ENCODE assay signal across 1 cellular context in the genomic region with DNA sequence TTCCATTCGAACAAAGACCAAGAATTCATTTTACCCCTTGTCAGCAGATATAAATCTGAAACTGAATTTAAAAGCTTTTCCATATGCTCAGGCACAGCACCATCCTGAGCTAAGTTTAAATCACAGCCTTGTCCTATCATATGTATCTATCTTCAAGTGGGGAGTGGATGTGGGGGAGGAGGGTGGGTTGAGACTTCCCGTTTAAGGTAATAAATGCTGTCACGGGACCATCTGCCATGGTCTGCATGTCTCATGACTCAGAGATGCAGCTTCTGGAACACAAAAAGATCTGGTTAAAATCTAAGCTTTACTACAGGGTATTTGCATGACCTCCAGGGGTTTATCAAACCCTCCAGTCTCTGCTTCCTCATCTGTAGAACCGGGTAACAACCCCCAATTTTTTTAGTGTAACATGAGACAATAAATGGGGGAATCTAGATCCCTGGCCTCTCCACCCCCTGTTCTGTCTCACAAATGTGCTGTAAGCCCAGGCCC.
TF ChIP-seq lines count a peak whose summit lies in the region.

No MANE protein-coding gene starts in this region.

TF ChIP-seq in SK-N-SH treated with all-trans-retinoic acid at 6 μM for 48 hours, 23 proteins besides CTCF, POLR2A, EP300 and RAD21 (continued from another document):
- TF ChIP-seq, protein P1, sequence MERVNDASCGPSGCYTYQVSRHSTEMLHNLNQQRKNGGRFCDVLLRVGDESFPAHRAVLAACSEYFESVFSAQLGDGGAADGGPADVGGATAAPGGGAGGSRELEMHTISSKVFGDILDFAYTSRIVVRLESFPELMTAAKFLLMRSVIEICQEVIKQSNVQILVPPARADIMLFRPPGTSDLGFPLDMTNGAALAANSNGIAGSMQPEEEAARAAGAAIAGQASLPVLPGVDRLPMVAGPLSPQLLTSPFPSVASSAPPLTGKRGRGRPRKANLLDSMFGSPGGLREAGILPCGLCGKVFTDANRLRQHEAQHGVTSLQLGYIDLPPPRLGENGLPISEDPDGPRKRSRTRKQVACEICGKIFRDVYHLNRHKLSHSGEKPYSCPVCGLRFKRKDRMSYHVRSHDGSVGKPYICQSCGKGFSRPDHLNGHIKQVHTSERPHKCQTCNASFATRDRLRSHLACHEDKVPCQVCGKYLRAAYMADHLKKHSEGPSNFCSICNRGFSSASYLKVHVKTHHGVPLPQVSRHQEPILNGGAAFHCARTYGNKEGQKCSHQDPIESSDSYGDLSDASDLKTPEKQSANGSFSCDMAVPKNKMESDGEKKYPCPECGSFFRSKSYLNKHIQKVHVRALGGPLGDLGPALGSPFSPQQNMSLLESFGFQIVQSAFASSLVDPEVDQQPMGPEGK (CRISPR knock-in tag; IDR thresholded peaks at IDR 0.05; ENCODE audit: borderline replicate concordance): no peak
- TF ChIP-seq GLIS3 (CRISPR knock-in tag; IDR thresholded peaks at IDR 0.05) (no peak), ZNF70 (CRISPR knock-in tag; IDR thresholded peaks at IDR 0.05) (no peak), ZC3H10 (CRISPR knock-in tag; IDR thresholded peaks at IDR 0.05) (no peak), ESRRG (CRISPR knock-in tag; IDR thresholded peaks at IDR 0.05) (no peak), CREB5 (CRISPR knock-in tag; IDR thresholded peaks at IDR 0.05; ENCODE audit: low read depth) (no peak), ARNTL (CRISPR knock-in tag; IDR thresholded peaks at IDR 0.05; ENCODE audit: borderline replicate concordance, low read depth) (no peak)
